In genomic region chr6:45473121-45473967, GRCh38 we compare ENCODE assay signal across 22 cellular contexts.
DNase-seq lines count a peak whose midpoint lies in the region; ATAC-seq and TF ChIP-seq lines count a peak whose summit lies in the region.
"Had no signal": no experiment of that assay in that cellular context is flagged by ENCODE, and none has a peak within 500 bp of the region (broad histone marks: within the 10 kb centered on the region; RNA-seq: fewer than 3 reads in every experiment).

No MANE protein-coding gene starts in this region.

- no peaks in the 10 kb centered on the region for H3K27me3 ChIP-seq in lower lobe of right lung (ENCODE audit: low read depth)
- H3K27me3 ChIP-seq: heart left ventricle had no signal

- ATAC-seq in lower lobe of right lung (peak; percentile 83 to 92), HG02981 (IDR thresholded peaks at IDR 0.05; ENCODE audit: unreplicated experiment) (no peak)
- no peak for ATAC-seq in effector memory CD8-positive, alpha-beta T cell (replicated peaks)
- ATAC-seq: A549; activated CD8-positive, alpha-beta memory T cell treated with anti-CD3 and anti-CD28 coated beads, Interleukin-2, amount 10 ng/mL, durations not matched to agents 7 days and 5 days; stimulated activated memory B cell treated with anti-CD40 and anti-IgM and Interleukin-4, amounts not matched to agents 10 μg/mL and 1 μg/mL and 100 μg/mL, for 72 hours had no signal

- peaks cover 26% of the 10 kb centered on the region for H3K4me1 Mint-ChIP-seq in activated CD4-positive, alpha-beta T cell treated with anti-CD3 and anti-CD28 coated beads, Interleukin-2, amount 10 ng/mL, durations not matched to agents 24 days and 14 days
- H3K4me1 Mint-ChIP-seq in activated CD4-positive, alpha-beta memory T cell treated with anti-CD3 and anti-CD28 coated beads for 36 hours (ENCODE audit: low read depth): peaks cover 56% of the 10 kb centered on the region
- peaks cover 6 to 24% of the 10 kb centered on the region in 2 donors for H3K4me1 Mint-ChIP-seq in effector memory CD8-positive, alpha-beta T cell (ENCODE audit: low read depth in 2 of 2)
- H3K4me1 Mint-ChIP-seq: stimulated activated memory B cell treated with anti-CD40 and anti-IgM and Interleukin-4, amounts not matched to agents 10 μg/mL and 1 μg/mL and 100 μg/mL, for 72 hours had no signal

- H3K27ac Mint-ChIP-seq in activated CD4-positive, alpha-beta T cell treated with anti-CD3 and anti-CD28 coated beads, Interleukin-2, amount 10 ng/mL, durations not matched to agents 24 days and 14 days: peak overlapping the region; percentile 38
- peak overlapping the region; percentile 40 for H3K27ac Mint-ChIP-seq in activated CD4-positive, alpha-beta memory T cell treated with anti-CD3 and anti-CD28 coated beads for 36 hours
- H3K27ac Mint-ChIP-seq in effector memory CD8-positive, alpha-beta T cell: peak overlapping the region in 1 of 2 donors; percentile 65
- H3K27ac Mint-ChIP-seq: activated CD8-positive, alpha-beta memory T cell treated with anti-CD3 and anti-CD28 coated beads, Interleukin-2, amount 10 ng/mL, durations not matched to agents 7 days and 5 days; activated naive CD4-positive, alpha-beta T cell treated with anti-CD3 and anti-CD28 coated beads for 36 hours; stimulated activated memory B cell treated with anti-CD40 and anti-IgM and Interleukin-4, amounts not matched to agents 10 μg/mL and 1 μg/mL and 100 μg/mL, for 72 hours had no signal

- TF ChIP-seq CTCF in lower lobe of right lung (IDR thresholded peaks at IDR 0.05): no peak

- H3K27ac ChIP-seq in lower lobe of right lung: peak overlapping the region; percentile 20
- H3K27ac ChIP-seq in substantia nigra (ENCODE audit: low read depth, low read length, poor library complexity, severe bottlenecking): peak overlapping the region; percentile 66
- H3K27ac ChIP-seq: A549, C4-2B, GM23248, parathyroid adenoma had no signal

- no peaks in the 10 kb centered on the region for H3K36me3 ChIP-seq in lower lobe of right lung
- H3K36me3 ChIP-seq: heart left ventricle had no signal

- no peaks in the 10 kb centered on the region for H3K27me3 Mint-ChIP-seq in activated CD4-positive, alpha-beta T cell treated with anti-CD3 and anti-CD28 coated beads, Interleukin-2, amount 10 ng/mL, durations not matched to agents 24 days and 14 days
- H3K27me3 Mint-ChIP-seq in activated CD4-positive, alpha-beta memory T cell treated with anti-CD3 and anti-CD28 coated beads for 36 hours: no peaks in the 10 kb centered on the region
- H3K27me3 Mint-ChIP-seq in effector memory CD8-positive, alpha-beta T cell: no peaks in the 10 kb centered on the region
- H3K27me3 Mint-ChIP-seq: activated CD8-positive, alpha-beta memory T cell treated with anti-CD3 and anti-CD28 coated beads, Interleukin-2, amount 10 ng/mL, durations not matched to agents 7 days and 5 days; stimulated activated memory B cell treated with anti-CD40 and anti-IgM and Interleukin-4, amounts not matched to agents 10 μg/mL and 1 μg/mL and 100 μg/mL, for 72 hours had no signal

- H3K36me3 Mint-ChIP-seq in activated CD4-positive, alpha-beta T cell treated with anti-CD3 and anti-CD28 coated beads, Interleukin-2, amount 10 ng/mL, durations not matched to agents 24 days and 14 days (ENCODE audit: low read depth): peaks cover 28% of the 10 kb centered on the region
- peaks cover 36% of the 10 kb centered on the region for H3K36me3 Mint-ChIP-seq in activated CD4-positive, alpha-beta memory T cell treated with anti-CD3 and anti-CD28 coated beads for 36 hours
- H3K36me3 Mint-ChIP-seq in effector memory CD8-positive, alpha-beta T cell (ENCODE audit: insufficient read depth): peaks cover 8% of the 10 kb centered on the region
- H3K36me3 Mint-ChIP-seq: stimulated activated memory B cell treated with anti-CD40 and anti-IgM and Interleukin-4, amounts not matched to agents 10 μg/mL and 1 μg/mL and 100 μg/mL, for 72 hours had no signal

- POLR2A ChIA-PET in activated CD4-positive, alpha-beta memory T cell treated with anti-CD3 and anti-CD28 coated beads for 36 hours (lab: Charles Lee): no interaction called here

- no peak overlapping the region for H3K4me3 ChIP-seq in lower lobe of right lung
- H3K4me3 ChIP-seq: A549, GM23248, heart left ventricle had no signal

- CTCF ChIA-PET in activated CD4-positive, alpha-beta memory T cell treated with anti-CD3 and anti-CD28 coated beads for 36 hours (lab: Charles Lee): no interaction called here

- H3K4me3 Mint-ChIP-seq in activated CD4-positive, alpha-beta T cell treated with anti-CD3 and anti-CD28 coated beads, Interleukin-2, amount 10 ng/mL, durations not matched to agents 24 days and 14 days: no peak overlapping the region
- H3K4me3 Mint-ChIP-seq in activated CD4-positive, alpha-beta memory T cell treated with anti-CD3 and anti-CD28 coated beads for 36 hours: no peak overlapping the region
- H3K4me3 Mint-ChIP-seq in effector memory CD8-positive, alpha-beta T cell: no peak overlapping the region
- H3K4me3 Mint-ChIP-seq: activated CD8-positive, alpha-beta memory T cell treated with anti-CD3 and anti-CD28 coated beads, Interleukin-2, amount 10 ng/mL, durations not matched to agents 7 days and 5 days; activated naive CD4-positive, alpha-beta T cell treated with anti-CD3 and anti-CD28 coated beads for 36 hours; stimulated activated memory B cell treated with anti-CD40 and anti-IgM and Interleukin-4, amounts not matched to agents 10 μg/mL and 1 μg/mL and 100 μg/mL, for 72 hours; T-helper 2 cell treated with Interferon-gamma antibody and Interleukin-4, amounts not matched to agents 5 μg/mL and 100 μg/mL, for 36 hours had no signal

- no peaks in the 10 kb centered on the region for H3K9me3 Mint-ChIP-seq in activated CD4-positive, alpha-beta T cell treated with anti-CD3 and anti-CD28 coated beads, Interleukin-2, amount 10 ng/mL, durations not matched to agents 24 days and 14 days
- no peaks in the 10 kb centered on the region for H3K9me3 Mint-ChIP-seq in activated CD4-positive, alpha-beta memory T cell treated with anti-CD3 and anti-CD28 coated beads for 36 hours
- H3K9me3 Mint-ChIP-seq in effector memory CD8-positive, alpha-beta T cell: no peaks in the 10 kb centered on the region
- H3K9me3 Mint-ChIP-seq: activated naive CD4-positive, alpha-beta T cell treated with anti-CD3 and anti-CD28 coated beads for 36 hours; stimulated activated memory B cell treated with anti-CD40 and anti-IgM and Interleukin-4, amounts not matched to agents 10 μg/mL and 1 μg/mL and 100 μg/mL, for 72 hours; T-helper 2 cell treated with Interferon-gamma antibody and Interleukin-4, amounts not matched to agents 5 μg/mL and 100 μg/mL, for 36 hours had no signal

- intact Hi-C loops in activated CD4-positive, alpha-beta T cell treated with anti-CD3 and anti-CD28 coated beads, Interleukin-2, amount 10 ng/mL, durations not matched to agents 24 days and 14 days (cut with micrococcal nuclease): no loop called here
- intact Hi-C loops in activated CD4-positive, alpha-beta memory T cell treated with anti-CD3 and anti-CD28 coated beads for 36 hours (cut with micrococcal nuclease): no loop called here
- intact Hi-C loops in lower lobe of right lung (cut with DNase I): no loop called here

- no peak for DNase-seq in activated CD4-positive, alpha-beta T cell treated with anti-CD3 and anti-CD28 coated beads, Interleukin-2, amount 10 ng/mL, durations not matched to agents 24 days and 14 days
- DNase-seq in activated CD4-positive, alpha-beta T cell treated with anti-CD3 and anti-CD28 coated beads, Interleukin-2, amount 50 U/mL, for 48 hours: no peak
- no peak for DNase-seq in activated CD4-positive, alpha-beta memory T cell treated with anti-CD3 and anti-CD28 coated beads for 36 hours
- DNase-seq in lower lobe of right lung: no peak
- no peak for DNase-seq in substantia nigra (lab: John Stamatoyannopoulos, UW)
- DNase-seq in effector memory CD8-positive, alpha-beta T cell: no peak
- DNase-seq in NCI-H2029 treated with DMSO at 0.1 percent for 48 hours (lab: John Stamatoyannopoulos, UW): no peak
- DNase-seq: activated CD8-positive, alpha-beta memory T cell treated with anti-CD3 and anti-CD28 coated beads, Interleukin-2, amount 10 ng/mL, durations not matched to agents 7 days and 5 days; activated naive CD4-positive, alpha-beta T cell treated with anti-CD3 and anti-CD28 coated beads for 36 hours; effector CD4-positive, alpha-beta T cell; EL; GM23248; NCI-H1105 treated with DMSO at 0.1 percent for 48 hours; SHP77 treated with DMSO at 0.1 percent for 48 hours; small intestine had no signal

- H3K4me1 ChIP-seq in lower lobe of right lung: peaks cover 7% of the 10 kb centered on the region
- H3K4me1 ChIP-seq: A549, parathyroid adenoma had no signal

- H3K9me3 ChIP-seq in lower lobe of right lung: no peaks in the 10 kb centered on the region
- H3K9me3 ChIP-seq: A549, heart left ventricle had no signal

Comparison
In these comparisons a context has a peak if more than half of its experiments do, and no peak if none do; other contexts are left out.
1. ATAC-seq: peak in lower lobe of right lung (2 of 2); none in HG02981 (single experiment) and effector memory CD8-positive, alpha-beta T cell (single experiment).